Comparison of ENCODE assay signal across 8 cellular contexts in the genomic region with DNA sequence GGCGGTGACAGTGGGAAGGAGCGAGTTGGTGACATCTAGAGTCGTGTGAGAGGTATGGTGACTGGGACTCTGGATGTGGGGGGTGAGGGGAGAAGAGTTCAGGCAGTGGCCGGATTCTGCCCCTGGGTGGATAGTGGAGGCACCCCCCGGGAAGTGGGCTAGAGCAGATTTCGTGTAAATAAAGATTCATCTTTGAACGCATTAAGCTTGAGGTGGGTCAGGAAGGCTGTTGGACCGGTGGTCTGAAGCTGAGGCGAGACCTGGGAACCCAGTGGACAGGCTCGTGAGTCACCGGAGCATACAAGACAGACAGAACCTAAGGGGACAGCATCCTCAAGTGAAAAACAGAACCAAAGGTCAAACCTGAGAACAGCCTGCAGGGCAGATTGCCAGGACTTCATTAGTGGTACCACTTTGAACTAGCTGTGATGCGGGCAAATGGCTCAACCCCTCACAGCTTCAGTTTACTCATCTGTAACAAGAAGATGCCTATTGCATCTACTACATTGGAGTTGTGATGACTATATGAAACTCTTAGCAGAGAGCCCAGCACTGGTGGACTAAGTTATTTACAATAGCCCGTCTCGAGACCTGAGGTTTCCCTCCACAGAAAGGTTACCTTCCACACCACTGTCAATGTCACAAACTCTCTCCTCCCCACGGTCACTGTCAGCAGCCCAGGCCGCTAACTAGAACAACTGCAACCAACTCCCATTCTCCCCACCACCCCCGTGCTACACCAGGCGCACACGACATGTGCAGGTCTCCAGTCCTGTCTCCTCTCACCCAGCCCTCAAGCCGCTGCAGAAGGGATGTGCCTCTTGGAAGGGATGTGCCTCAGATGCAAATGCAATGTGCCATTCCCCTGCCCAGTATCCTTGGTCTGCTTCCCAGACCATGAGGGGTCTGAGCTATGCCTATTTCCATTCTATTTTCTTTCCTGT. TPM values are rescaled to one million over a fixed set of nuclear protein-coding genes. Genes with fewer than 3 reads are reported as not detected.
A peak's percentile ranks its signal among the peaks of the same experiment; 100 is the strongest.
DNase-seq lines count a peak whose midpoint lies in the region; ATAC-seq and TF ChIP-seq lines count a peak whose summit lies in the region.

No MANE protein-coding gene starts in this region.

- intact Hi-C loops in Panc1 (cut with micrococcal nuclease; ENCODE audit: unreplicated experiment): no loop called here

- H3K9ac ChIP-seq in endocrine pancreas (ENCODE audit: control insufficient read depth, insufficient read depth, low read length) (peak overlapping the region; percentile 14), neural progenitor cell (no peak overlapping the region)

- peak overlapping the region; percentile 96 for H3K4me3 Mint-ChIP-seq in neural progenitor cell

- CTCF ChIA-PET in Panc1 (lab: Charles Lee): no interaction called here

- H4K20me1 ChIP-seq in neural progenitor cell (ENCODE audit: low read depth): peaks cover 23% of the 10 kb centered on the region

- H3K27ac Mint-ChIP-seq in neural progenitor cell: peak overlapping the region; percentile 88

- H3K4me3 ChIP-seq in Panc1 (ENCODE audit: low read depth in 2 of 2, low read length in 2 of 2): peak overlapping the region; percentile 83 to 89
- peak overlapping the region; percentile 35 for H3K4me3 ChIP-seq in endocrine pancreas (ENCODE audit: control insufficient read depth, insufficient read depth, low read length)
- peak overlapping the region; percentile 77 for H3K4me3 ChIP-seq in neural progenitor cell

- H3K4me1 Mint-ChIP-seq in neural progenitor cell: peaks cover 62% of the 10 kb centered on the region

- H3F3A ChIP-seq in neural progenitor cell (ENCODE audit: low read depth): peaks cover 18% of the 10 kb centered on the region

- ATAC-seq in Panc1 (peak; percentile 50), GM19351 (IDR thresholded peaks at IDR 0.05; ENCODE audit: unreplicated experiment) (no peak)

- H3K9me3 ChIP-seq in Panc1 (ENCODE audit: control insufficient read depth, insufficient read depth, low read depth, low read length): no peaks in the 10 kb centered on the region
- no peaks in the 10 kb centered on the region for H3K9me3 ChIP-seq in endocrine pancreas (ENCODE audit: control insufficient read depth, low read length)
- no peaks in the 10 kb centered on the region for H3K9me3 ChIP-seq in neural progenitor cell (ENCODE audit: low read depth)

- TF ChIP-seq CTCF in Panc1 (IDR thresholded peaks at IDR 0.05): no peak
- no peak for TF ChIP-seq CTCF in neural progenitor cell (IDR thresholded peaks at IDR 0.05)

- H3K4me1 ChIP-seq in Panc1 (ENCODE audit: control insufficient read depth, insufficient read depth, low read length) (peaks cover 16% of the 10 kb centered on the region), endocrine pancreas (ENCODE audit: control insufficient read depth, insufficient read depth, low read length) (no peaks in the 10 kb centered on the region), neural progenitor cell (peaks cover 38% of the 10 kb centered on the region)

- POLR2A ChIA-PET in Panc1 (lab: Charles Lee): no interaction called here

- peaks cover 3% of the 10 kb centered on the region for H3K36me3 Mint-ChIP-seq in neural progenitor cell

- no peaks in the 10 kb centered on the region for H3K36me3 ChIP-seq in Panc1 (ENCODE audit: control insufficient read depth, insufficient read depth, low read length)
- H3K36me3 ChIP-seq in endocrine pancreas (ENCODE audit: control insufficient read depth, insufficient read depth, low read length): no peaks in the 10 kb centered on the region
- H3K36me3 ChIP-seq in neural progenitor cell: no peaks in the 10 kb centered on the region

- peaks cover 38% of the 10 kb centered on the region for H3K79me2 ChIP-seq in neural progenitor cell (ENCODE audit: low read depth)

- H3K9me3 Mint-ChIP-seq in neural progenitor cell: no peaks in the 10 kb centered on the region

- H3K4me2 ChIP-seq in neural progenitor cell: peak overlapping the region; percentile 83

- H3K27ac ChIP-seq in Panc1 (ENCODE audit: low read length) (peak overlapping the region; percentile 77), neural progenitor cell (no peak overlapping the region)

- DNase-seq in stimulated activated naive CD4-positive, alpha-beta T cell treated with Interleukin-2 at 50 U/mL for 16 hours (lab: John Stamatoyannopoulos, UW): peak; percentile 6
- DNase-seq in stimulated activated naive CD4-positive, alpha-beta T cell (lab: John Stamatoyannopoulos, UW): no peak
- DNase-seq in Panc1 (ENCODE audit: low read depth, low spot score) (no peak), neural progenitor cell (ENCODE audit: low spot score) (no peak), NCI-H2081 treated with DMSO at 0.1 percent for 48 hours (lab: John Stamatoyannopoulos, UW) (no peak), SHP77 treated with DMSO at 0.1 percent for 48 hours (lab: John Stamatoyannopoulos, UW) (no peak)

- TSS peak; percentile 94 for BruUV-seq in Panc1 (replicated peaks; lab: Mats Ljungman, UMichigan)

- H2AFZ ChIP-seq in neural progenitor cell (replicated peaks): peak overlapping the region; percentile 53

- H3K27me3 Mint-ChIP-seq in neural progenitor cell (ENCODE audit: insufficient read depth, low read depth): peaks cover 14% of the 10 kb centered on the region

- in situ Hi-C loops in Panc1 (cut with HindIII; ENCODE audit: low pct_unique_long_range_greater_than_20kb, low sequenced_read_pairs): no loop called here

- H3K27me3 ChIP-seq in Panc1 (ENCODE audit: control insufficient read depth, insufficient read depth, low read length): no peaks in the 10 kb centered on the region
- no peaks in the 10 kb centered on the region for H3K27me3 ChIP-seq in endocrine pancreas (ENCODE audit: control insufficient read depth, insufficient read depth, low read length)
- no peaks in the 10 kb centered on the region for H3K27me3 ChIP-seq in neural progenitor cell

RNA-seq across cellular contexts. Expression of gene CLN6, which starts 0.9 kb away (rescaled TPM):
- total RNA-seq in Panc1 (2021; ENCODE audit: unreplicated experiment) (68.7 TPM), neural progenitor cell (ENCODE audit: low replicate concordance) (24.4 and 41.9 TPM in 2 replicates)
- polyA plus RNA-seq in Panc1 (2012; ENCODE audit: insufficient read length): 42.4 TPM

RNA-seq across cellular contexts. Expression of gene CALML4, which starts 25.3 kb away (rescaled TPM):
- 5.4 TPM for total RNA-seq in Panc1 (2021; ENCODE audit: unreplicated experiment)
- polyA plus RNA-seq in Panc1 (2012; ENCODE audit: insufficient read length): 3.6 TPM
- 9.0 and 22.7 TPM in 2 replicates for total RNA-seq in neural progenitor cell (ENCODE audit: low replicate concordance)

RNA-seq across cellular contexts. Expression of gene FEM1B, which starts 47.1 kb away (rescaled TPM):
- total RNA-seq in Panc1 (2021; ENCODE audit: unreplicated experiment) (34.8 TPM), neural progenitor cell (ENCODE audit: low replicate concordance) (57.2 and 80.0 TPM in 2 replicates)
- 17.6 TPM for polyA plus RNA-seq in Panc1 (2012; ENCODE audit: insufficient read length)

Comparison
In these comparisons a context has a peak if more than half of its experiments do, and no peak if none do; other contexts are left out.
1. H3K4me3 ChIP-seq: peak in every context shown above with its lines; median percentile 86 in Panc1; 77 in neural progenitor cell; 35 in endocrine pancreas.